ENCODE assay signal across 9 cellular contexts in the genomic region with DNA sequence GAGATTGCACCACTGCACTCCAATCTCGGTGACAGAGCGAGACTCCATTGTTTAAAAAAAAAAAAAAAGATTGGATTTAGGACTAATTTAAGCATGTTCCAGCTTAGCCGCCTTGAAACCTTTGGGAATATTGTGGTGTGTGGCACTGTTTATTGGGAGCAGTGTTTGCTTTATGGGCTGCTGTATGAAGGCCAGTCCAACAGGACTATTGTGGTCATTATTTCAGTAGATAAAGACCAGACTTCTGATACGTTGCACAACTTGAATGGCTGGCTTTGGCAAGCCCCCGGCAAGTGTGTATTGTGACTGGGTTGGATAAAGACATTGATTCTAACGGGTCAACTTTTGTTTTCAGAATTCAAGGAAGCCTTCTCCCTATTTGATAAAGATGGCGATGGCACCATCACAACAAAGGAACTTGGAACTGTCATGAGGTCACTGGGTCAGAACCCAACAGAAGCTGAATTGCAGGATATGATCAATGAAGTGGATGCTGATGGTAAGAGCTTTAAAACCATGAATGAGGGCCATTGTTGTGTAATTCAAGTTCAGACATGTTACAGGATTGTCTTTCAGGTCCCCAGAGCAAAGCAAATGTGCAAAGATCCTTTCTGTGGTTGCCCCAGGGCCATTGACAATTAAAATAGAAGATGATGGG. TPM values are rescaled to one million over a fixed set of nuclear protein-coding genes. Genes with fewer than 3 reads are reported as not detected.
A peak's percentile ranks its signal among the peaks of the same experiment; 100 is the strongest.
DNase-seq lines count a peak whose midpoint lies in the region; ATAC-seq and TF ChIP-seq lines count a peak whose summit lies in the region.
"Had no signal": no experiment of that assay in that cellular context is flagged by ENCODE, and none has a peak within 500 bp of the region (broad histone marks: within the 10 kb centered on the region; RNA-seq: fewer than 3 reads in every experiment).

No MANE protein-coding gene starts in this region.

- H3K36me3 Mint-ChIP-seq in activated naive CD4-positive, alpha-beta T cell treated with anti-CD3 and anti-CD28 coated beads, Interleukin-2, amount 50 U/mL, for 72 hours, result peaks cover 47 to 75% of the 10 kb centered on the region in 2 donors

- in situ Hi-C loops in transverse colon (cut with MboI; ENCODE audit: low pct_ligation_motif_present in 1 of 4, low pct_unique_long_range_greater_than_20kb in 1 of 4, low sequenced_read_pairs in 3 of 4), result loop anchor here in 3 of 4 donors (10.0 to 25.0 kb wide), 2 partner anchors 286 to 294 kb away; no protein-coding TSS in a partner anchor

- WGBS in transverse colon (ENCODE audit: low coverage in 1 of 2), 2 donors, result 65 to 73% methylated on average over 4 to 7 of the region's 7 CpGs

- H3K4me3 ChIP-seq in left ventricle myocardium inferior, result peak overlapping the region; percentile 99
- no peak overlapping the region for H3K4me3 ChIP-seq in transverse colon

- peaks cover 89% of the 10 kb centered on the region for H3K4me1 ChIP-seq in left ventricle myocardium inferior
- peaks cover 6 to 66% (median 41%) of the 10 kb centered on the region in 4 donors for H3K4me1 ChIP-seq in transverse colon

- H3K9me3 ChIP-seq in left ventricle myocardium inferior (replicated peaks) (no peaks in the 10 kb centered on the region), transverse colon (no peaks in the 10 kb centered on the region)

- no peak for TF ChIP-seq CTCF in left ventricle myocardium inferior (IDR thresholded peaks at IDR 0.05; ENCODE audit: borderline replicate concordance)
- no peak for TF ChIP-seq CTCF in transverse colon (IDR thresholded peaks at IDR 0.05)

- peak overlapping the region; percentile 96 to 99 for H3K27ac Mint-ChIP-seq in activated naive CD4-positive, alpha-beta T cell treated with anti-CD3 and anti-CD28 coated beads, Interleukin-2, amount 50 U/mL, for 72 hours

- H3K27me3 ChIP-seq in left ventricle myocardium inferior (ENCODE audit: low read depth) (no peaks in the 10 kb centered on the region), transverse colon (no peaks in the 10 kb centered on the region)

- no peak for TF ChIP-seq POLR2A in transverse colon (IDR thresholded peaks at IDR 0.05)

- H3K36me3 ChIP-seq in left ventricle myocardium inferior, result peaks cover 61% of the 10 kb centered on the region
- peaks cover 0 to 57% (median 33%) of the 10 kb centered on the region in 4 donors for H3K36me3 ChIP-seq in transverse colon

- intact Hi-C loops in left ventricle myocardium inferior (cut with micrococcal nuclease) (loop anchor here (10.0 kb wide), 2 partner anchors 134 to 294 kb away; no protein-coding TSS in a partner anchor), left ventricle myocardium superior (cut with micrococcal nuclease) (no loop called here), transverse colon (cut with DNase I; ENCODE audit: low total_unique reads) (loop anchor here (10.0 kb wide), 1 partner anchor 244 kb away; no protein-coding TSS in a partner anchor)

- H3K9me3 Mint-ChIP-seq in activated naive CD4-positive, alpha-beta T cell treated with anti-CD3 and anti-CD28 coated beads, Interleukin-2, amount 50 U/mL, for 72 hours, result no peaks in the 10 kb centered on the region

- H3K27ac ChIP-seq in left ventricle myocardium inferior (replicated peaks), result peak overlapping the region; percentile 96
- H3K27ac ChIP-seq in transverse colon, result peak overlapping the region; percentile 91 to 99 (median 96)

- DNase-seq in left ventricle myocardium inferior (no peak), left ventricle myocardium superior (no peak), medulla oblongata (ENCODE audit: extremely low spot score) (peak; percentile 48), transverse colon (no peak), DMS53 (lab: John Stamatoyannopoulos, UW) (no peak), NK-92 (lab: John Stamatoyannopoulos, UW; ENCODE audit: unreplicated experiment) (no peak)
- DNase-seq in activated naive CD4-positive, alpha-beta T cell treated with anti-CD3 and anti-CD28 coated beads, Interleukin-2, amount 50 U/mL, for 72 hours (ENCODE audit: low spot score in 2 of 2), result no peak
- DNase-seq: activated CD8-positive, alpha-beta memory T cell treated with anti-CD3 and anti-CD28 coated beads, Interleukin-2, amount 50 U/mL, for 48 hours had no signal

- no peak for ATAC-seq in left ventricle myocardium superior
- no peak for ATAC-seq in activated naive CD4-positive, alpha-beta T cell treated with anti-CD3 and anti-CD28 coated beads, Interleukin-2, amount 50 U/mL, for 72 hours
- no peak for ATAC-seq in GM18909 (IDR thresholded peaks at IDR 0.05; ENCODE audit: poor library complexity, unreplicated experiment)

- no peak for TF ChIP-seq EP300 in transverse colon (IDR thresholded peaks at IDR 0.05; ENCODE audit: low read depth)

RNA-seq across cellular contexts. Expression of a gene that starts 4.2 kb away (rescaled TPM):
- total RNA-seq in left ventricle myocardium inferior, result 503 TPM
- total RNA-seq in left ventricle myocardium superior, result 610 TPM
- total RNA-seq in activated naive CD4-positive, alpha-beta T cell treated with anti-CD3 and anti-CD28 coated beads, Interleukin-2, amount 50 U/mL, for 72 hours, result 100 to 1,000 TPM; 354 to 402 TPM
- 1,000 to 10,000 TPM in 1 of 4 donors, 100 to 1,000 TPM in 3; 297 to 1,199 (median 723) TPM for total RNA-seq in transverse colon
